Comparison of ENCODE assay signal across 1 cellular context in the genomic region with DNA sequence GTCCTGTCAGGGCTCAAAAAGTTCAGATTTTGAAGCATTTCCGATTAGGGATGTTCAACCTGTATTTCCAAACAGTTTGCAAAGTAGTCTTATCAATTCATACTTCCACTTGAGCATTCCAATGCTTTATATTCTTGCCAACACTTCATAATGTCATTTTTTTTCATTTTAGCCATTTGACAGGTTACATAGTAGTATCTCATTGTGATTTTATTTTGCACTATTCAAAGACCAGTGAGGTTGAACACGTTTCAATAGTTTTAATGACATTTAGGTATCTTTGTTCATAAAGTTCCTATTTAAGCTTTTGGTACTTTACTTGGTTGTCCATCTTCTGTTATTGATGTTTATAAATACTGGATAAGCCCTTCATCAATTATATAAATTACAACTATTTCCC.
TF ChIP-seq lines count a peak whose summit lies in the region.

No MANE protein-coding gene starts in this region.

TF ChIP-seq in IMR-90, 13 proteins besides CTCF, POLR2A, EP300 and RAD21 (continued from another document):
- TF ChIP-seq FOS (IDR thresholded peaks at IDR 0.05; ENCODE audit: low read depth, low read length) (no peak), BHLHE40 (IDR thresholded peaks at IDR 0.05; ENCODE audit: low read depth, low read length) (no peak), RCOR1 (IDR thresholded peaks at IDR 0.05; ENCODE audit: insufficient replicate concordance, low read length) (no peak)
- TF ChIP-seq, protein P1, sequence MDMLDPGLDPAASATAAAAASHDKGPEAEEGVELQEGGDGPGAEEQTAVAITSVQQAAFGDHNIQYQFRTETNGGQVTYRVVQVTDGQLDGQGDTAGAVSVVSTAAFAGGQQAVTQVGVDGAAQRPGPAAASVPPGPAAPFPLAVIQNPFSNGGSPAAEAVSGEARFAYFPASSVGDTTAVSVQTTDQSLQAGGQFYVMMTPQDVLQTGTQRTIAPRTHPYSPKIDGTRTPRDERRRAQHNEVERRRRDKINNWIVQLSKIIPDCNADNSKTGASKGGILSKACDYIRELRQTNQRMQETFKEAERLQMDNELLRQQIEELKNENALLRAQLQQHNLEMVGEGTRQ (IDR thresholded peaks at IDR 0.05; ENCODE audit: low read depth, low read length) = no peak
TF ChIP-seq in IMR-90: peak in this region for 0.
